ENCODE assay signal across 8 cellular contexts in the genomic region with DNA sequence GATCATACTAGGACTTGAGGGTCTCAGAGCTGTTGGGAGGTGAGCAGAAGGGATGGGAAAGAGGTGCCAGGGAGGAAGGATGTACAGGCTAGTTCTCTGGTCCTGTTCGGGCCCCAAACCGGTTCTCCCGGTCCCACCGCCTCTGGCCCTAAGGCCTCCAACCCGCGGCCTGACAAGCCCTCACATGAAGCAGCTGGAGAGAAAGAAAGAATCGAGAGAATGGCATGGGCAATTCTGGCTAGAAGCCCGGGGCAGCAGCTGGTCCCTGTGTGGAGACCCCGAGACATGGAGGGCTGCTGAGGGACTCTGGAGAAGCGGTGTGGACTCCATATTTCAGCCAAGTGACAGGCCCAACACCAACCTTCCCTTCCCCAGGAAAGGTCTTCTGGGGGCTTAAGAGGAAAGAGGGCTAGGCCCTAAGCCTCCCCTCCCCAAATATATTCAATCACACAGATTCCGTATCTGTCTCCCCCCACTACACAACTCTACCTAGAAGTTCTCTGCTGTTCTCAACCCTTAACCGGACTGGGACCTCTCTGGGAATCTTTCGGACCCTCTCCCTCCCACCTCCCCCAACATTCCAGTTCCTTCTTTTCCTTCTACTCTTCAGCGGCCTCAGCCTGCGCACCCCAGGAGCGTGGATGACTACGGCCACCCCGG. TPM values are rescaled to one million over a fixed set of nuclear protein-coding genes. Genes with fewer than 3 reads are reported as not detected.
DNase-seq lines count a peak whose midpoint lies in the region; ATAC-seq and TF ChIP-seq lines count a peak whose summit lies in the region.

No MANE protein-coding gene starts in this region.

- H3K9ac ChIP-seq in fibroblast of lung (ENCODE audit: insufficient read depth, low read length), result peak overlapping the region; percentile 97
- H3K9ac ChIP-seq in neural cell (ENCODE audit: low read length), result peak overlapping the region; percentile 98

- no peak for TF ChIP-seq CTCF in HL-60 (IDR thresholded peaks at IDR 0.05; ENCODE audit: insufficient read depth, low read length)
- no peak for TF ChIP-seq CTCF in fibroblast of lung (conservative IDR thresholded peaks at IDR 0.05 in 1 of 2, IDR thresholded peaks at IDR 0.05 in 1 of 2; ENCODE audit: low read depth in 1 of 2, low read length in 2 of 2)
- TF ChIP-seq CTCF in neural cell (IDR thresholded peaks at IDR 0.05; ENCODE audit: poor library complexity, severe bottlenecking), result no peak

- peaks cover 10% of the 10 kb centered on the region for H3F3A ChIP-seq in neural cell (ENCODE audit: insufficient read depth, low read length, poor library complexity, severe bottlenecking)

- TF ChIP-seq RAD21 in neural cell (conservative IDR thresholded peaks at IDR 0.05), result no peak

- no peak for TF ChIP-seq EP300 in neural cell (conservative IDR thresholded peaks at IDR 0.05; ENCODE audit: poor library complexity, severe bottlenecking)

- H3K4me1 Mint-ChIP-seq in T-helper 17 cell, result peaks cover 55% of the 10 kb centered on the region

- H3K36me3 ChIP-seq in fibroblast of lung (ENCODE audit: control insufficient read depth, insufficient read depth, low read length) (peaks cover 18% of the 10 kb centered on the region), neural cell (ENCODE audit: insufficient read depth, low read length) (peaks cover 4% of the 10 kb centered on the region)

- H3K4me3 ChIP-seq in HL-60 (replicated peaks; ENCODE audit: insufficient read depth, low read length) (peak overlapping the region; percentile 87), fibroblast of lung (replicated peaks in 1 of 4; ENCODE audit: control extremely low read depth in 1 of 4, insufficient read depth in 1 of 4, low read depth in 3 of 4, low read length in 4 of 4) (peak overlapping the region; percentile 76 to 90 (median 82)), neural cell (ENCODE audit: low read length) (peak overlapping the region; percentile 69)

- no peaks in the 10 kb centered on the region for H3K27me3 Mint-ChIP-seq in T-helper 17 cell

- H3K4me3 Mint-ChIP-seq in T-helper 17 cell, result peak overlapping the region; percentile 98

- no peaks in the 10 kb centered on the region for H3K27me3 ChIP-seq in HL-60 (ENCODE audit: insufficient read depth, poor library complexity, severe bottlenecking)
- no peaks in the 10 kb centered on the region for H3K27me3 ChIP-seq in fibroblast of lung (ENCODE audit: control insufficient read depth, insufficient read depth, low read length)
- H3K27me3 ChIP-seq in neural cell (ENCODE audit: insufficient read depth, low read depth, low read length), result no peaks in the 10 kb centered on the region

- ATAC-seq in T-helper 17 cell (no peak), GM19463 (IDR thresholded peaks at IDR 0.05; ENCODE audit: unreplicated experiment) (no peak), GM18502 (IDR thresholded peaks at IDR 0.05; ENCODE audit: poor library complexity, unreplicated experiment) (no peak)

- peaks cover 52% of the 10 kb centered on the region for H3K79me2 ChIP-seq in fibroblast of lung (ENCODE audit: control insufficient read depth, insufficient read depth, low read length)
- peaks cover 67% of the 10 kb centered on the region for H3K79me2 ChIP-seq in neural cell (replicated peaks; ENCODE audit: insufficient read depth, low read length)

- peaks cover 15% of the 10 kb centered on the region for H3K4me1 ChIP-seq in fibroblast of lung (ENCODE audit: control insufficient read depth, extremely low read depth, insufficient read depth, low read length)

- H3K36me3 Mint-ChIP-seq in T-helper 17 cell (ENCODE audit: low read depth), result peaks cover 29% of the 10 kb centered on the region

- H2AFZ ChIP-seq in fibroblast of lung (ENCODE audit: low read length) (no peak overlapping the region), neural cell (ENCODE audit: low read depth, low read length) (peak overlapping the region; percentile 22)

- peak overlapping the region; percentile 99 for H3K27ac Mint-ChIP-seq in T-helper 17 cell

- H3K27ac ChIP-seq in HL-60 (replicated peaks) (peak overlapping the region; percentile 90), fibroblast of lung (ENCODE audit: insufficient read depth, low read length) (peak overlapping the region; percentile 86), neural cell (ENCODE audit: low read length) (peak overlapping the region; percentile 99)

- peak overlapping the region; percentile 100 for H3K4me2 ChIP-seq in fibroblast of lung (ENCODE audit: extremely low read depth, insufficient read depth, low read length)
- H3K4me2 ChIP-seq in neural cell (ENCODE audit: low read length), result peak overlapping the region; percentile 95

- no peaks in the 10 kb centered on the region for H3K9me2 ChIP-seq in neural cell (ENCODE audit: insufficient read depth, low read length)

- H4K20me1 ChIP-seq in fibroblast of lung (ENCODE audit: control insufficient read depth, extremely low read depth, insufficient read depth, low read length) (peaks cover 2% of the 10 kb centered on the region), neural cell (ENCODE audit: insufficient read depth) (no peaks in the 10 kb centered on the region)

- in situ Hi-C loops in ACHN (cut with HindIII; ENCODE audit: low pct_ligation_motif_present, low pct_unique_long_range_greater_than_20kb, low sequenced_read_pairs), result no loop called here

- peak in 11 of 14 donors; percentile 15 to 66 (median 43) for DNase-seq in C1 segment of cervical spinal cord (lab: John Stamatoyannopoulos, UW)
- DNase-seq in HL-60 (ENCODE audit: low read depth in 1 of 2, low spot score in 1 of 2), result no peak
- no peak for DNase-seq in T-helper 17 cell
- DNase-seq in fibroblast of lung (ENCODE audit: low read depth in 2 of 2), result peak; percentile 18 to 27
- no peak for DNase-seq in ACHN

- no peaks in the 10 kb centered on the region for H3K9me3 ChIP-seq in T-helper 17 cell (ENCODE audit: control insufficient read depth, low read length, poor library complexity, severe bottlenecking)
- no peaks in the 10 kb centered on the region for H3K9me3 ChIP-seq in fibroblast of lung (ENCODE audit: control insufficient read depth, insufficient read depth, low read depth, low read length)
- no peaks in the 10 kb centered on the region for H3K9me3 ChIP-seq in neural cell (ENCODE audit: low read length)

TF ChIP-seq in neural cell, 6 proteins besides CTCF, POLR2A, EP300 and RAD21 (continues in another document):
- TF ChIP-seq MXI1 (conservative IDR thresholded peaks at IDR 0.05; ENCODE audit: poor library complexity, severe bottlenecking) (no peak), POLR2AphosphoS5 (IDR thresholded peaks at IDR 0.05) (no peak), SMC3 (conservative IDR thresholded peaks at IDR 0.05; ENCODE audit: poor library complexity) (no peak), TAF1 (IDR thresholded peaks at IDR 0.05; ENCODE audit: low read depth) (no peak)

RNA-seq across cellular contexts. Expression of gene CDC42SE1, which starts 0.6 kb away (rescaled TPM):
- total RNA-seq in T-helper 17 cell (100 to 1,000 TPM; 375 to 433 TPM), fibroblast of lung (29.8 and 36.5 TPM in 2 replicates)
- polyA plus RNA-seq in fibroblast of lung (49.9 and 55.0 TPM in 2 replicates), neural cell (102 and 107 TPM in 2 replicates)
- polyA plus RNA-seq in fibroblast of lung (2012), result 37.3 and 41.6 TPM in 2 replicates
- polyA minus RNA-seq in fibroblast of lung (ENCODE audit: low replicate concordance) (31.8 and 41.3 TPM in 2 replicates), neural cell (61.6 and 63.4 TPM in 2 replicates)

RNA-seq across cellular contexts. Expression of gene MLLT11, which starts 1.4 kb away (rescaled TPM):
- total RNA-seq in T-helper 17 cell, result 1 to 10 TPM; 4.0 to 5.0 TPM
- total RNA-seq in fibroblast of lung, result 0.77 and 2.8 TPM in 2 replicates
- 7.2 and 10.4 TPM in 2 replicates for polyA plus RNA-seq in fibroblast of lung
- polyA plus RNA-seq in fibroblast of lung (2012), result 5.5 and 7.0 TPM in 2 replicates
- 1.6 and 6.9 TPM in 2 replicates for polyA minus RNA-seq in fibroblast of lung (ENCODE audit: low replicate concordance)
- polyA plus RNA-seq in neural cell, result 131 and 142 TPM in 2 replicates
- polyA minus RNA-seq in neural cell, result 79.9 and 88.8 TPM in 2 replicates

RNA-seq across cellular contexts. Expression of gene C1orf56, which starts 11.3 kb away (rescaled TPM):
- total RNA-seq in T-helper 17 cell, result under 1 TPM; 0.47 to 0.52 TPM
- total RNA-seq in fibroblast of lung, result 2.8 and 3.5 TPM in 2 replicates
- polyA plus RNA-seq in fibroblast of lung, result 1.4 and 1.5 TPM in 2 replicates
- 2.5 and 3.5 TPM in 2 replicates for polyA plus RNA-seq in fibroblast of lung (2012)
- polyA minus RNA-seq in fibroblast of lung (ENCODE audit: low replicate concordance), result 1.5 and 13.8 TPM in 2 replicates
- 0.87 and 1.2 TPM in 2 replicates for polyA plus RNA-seq in neural cell
- 2.2 and 2.9 TPM in 2 replicates for polyA minus RNA-seq in neural cell

RNA-seq across cellular contexts. Expression of gene GABPB2, which starts 11.7 kb away (rescaled TPM):
- total RNA-seq in T-helper 17 cell, result 10 to 100 TPM in 1 of 2 donors, 1 to 10 TPM in 1; 9.9 to 25.5 TPM
- 12.8 and 13.9 TPM in 2 replicates for total RNA-seq in fibroblast of lung
- 13.0 and 14.9 TPM in 2 replicates for polyA plus RNA-seq in fibroblast of lung
- 5.4 and 6.2 TPM in 2 replicates for polyA plus RNA-seq in fibroblast of lung (2012)
- polyA minus RNA-seq in fibroblast of lung (ENCODE audit: low replicate concordance), result 10.4 and 20.0 TPM in 2 replicates
- polyA plus RNA-seq in neural cell, result 3.0 and 4.1 TPM in 2 replicates
- polyA minus RNA-seq in neural cell, result 12.2 TPM in 2 replicates

RNA-seq across cellular contexts. Expression of gene BNIPL, which starts 22.4 kb away (rescaled TPM):
- total RNA-seq in T-helper 17 cell, result under 1 TPM; 0.42 to 0.57 TPM
- under 0.01 and 0.33 TPM in 2 replicates for total RNA-seq in fibroblast of lung
- polyA plus RNA-seq in fibroblast of lung, result 0.07 and 0.10 TPM in 2 replicates
- polyA plus RNA-seq in fibroblast of lung (2012), result 0.17 TPM in 1 of 2 replicates, not detected in the other
- not detected in 2 replicates for polyA minus RNA-seq in fibroblast of lung (ENCODE audit: low replicate concordance)
- polyA plus RNA-seq in neural cell, result 0.16 and 0.33 TPM in 2 replicates
- 0.23 and 0.24 TPM in 2 replicates for polyA minus RNA-seq in neural cell

Comparison
In these comparisons a context has a peak if more than half of its experiments do, and no peak if none do; other contexts are left out.
1. DNase-seq: peak in C1 segment of cervical spinal cord (11 of 14) and fibroblast of lung (2 of 2); none in HL-60 (0 of 2), T-helper 17 cell (0 of 3) and ACHN (single experiment).
2. RNA of gene CDC42SE1, which starts 0.6 kb away (total RNA-seq): 375 to 433 TPM in T-helper 17 cell; 29.8 to 36.5 TPM in fibroblast of lung; every median in the first group is over 10 times any median in the second.
3. Peak in every context shown above with its lines, with median percentiles within 50 percentile points of each other: H3K27ac ChIP-seq and H3K4me3 ChIP-seq.